Comparison of ENCODE assay signal across 1 cellular context in the genomic region with DNA sequence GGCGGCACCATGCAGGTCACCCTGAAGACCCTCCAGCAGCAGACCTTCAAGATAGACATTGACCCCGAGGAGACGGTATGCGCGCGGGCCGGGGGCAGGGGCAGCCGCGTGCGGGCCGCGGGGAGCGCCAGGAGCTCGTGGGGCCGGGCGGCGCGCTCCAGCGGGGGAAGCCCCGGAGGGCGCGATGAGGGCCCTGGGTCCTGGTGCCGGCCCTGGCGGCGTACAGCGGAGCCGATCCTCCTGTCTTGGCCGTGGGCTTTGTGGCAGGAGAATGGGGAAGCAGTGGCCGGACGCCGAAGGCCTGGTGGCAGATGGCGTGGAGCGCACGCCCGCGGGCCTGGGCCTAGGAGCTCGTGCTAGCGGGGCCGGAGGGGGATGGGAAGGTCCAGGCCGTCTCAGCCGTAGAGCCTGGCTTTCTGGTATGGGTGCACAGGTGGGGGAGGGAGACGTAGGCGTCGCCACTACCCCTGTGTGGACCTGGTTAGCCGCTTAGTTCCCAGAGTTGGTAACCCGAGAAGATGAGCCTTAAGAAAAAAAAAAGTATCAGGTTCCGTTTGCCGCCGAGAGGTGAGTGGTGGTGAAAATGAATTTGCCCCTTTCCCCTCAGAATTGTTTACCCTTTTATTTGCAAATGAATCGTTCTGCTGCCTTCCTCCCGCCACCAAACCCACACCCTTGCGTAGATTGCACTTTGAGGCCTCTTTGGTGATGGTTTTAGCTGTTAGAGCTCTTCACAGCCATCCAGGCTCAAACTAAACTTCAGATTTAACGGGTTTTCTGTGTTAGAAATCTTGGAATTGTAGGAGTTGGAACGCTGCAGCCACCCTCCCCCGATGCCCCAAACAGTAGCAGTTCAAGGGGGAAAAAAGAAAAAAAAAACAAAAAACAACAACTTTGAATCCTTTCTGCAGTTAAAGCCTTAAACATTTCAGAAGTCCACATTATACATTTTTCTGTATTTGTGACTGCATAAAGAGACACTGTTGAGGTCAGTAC.
TF ChIP-seq lines count a peak whose summit lies in the region.

No MANE protein-coding gene starts in this region.

TF ChIP-seq in HepG2, 621 proteins besides CTCF, POLR2A, EP300 and RAD21 (continued from another document and continues in another):
- TF ChIP-seq, protein P1, sequence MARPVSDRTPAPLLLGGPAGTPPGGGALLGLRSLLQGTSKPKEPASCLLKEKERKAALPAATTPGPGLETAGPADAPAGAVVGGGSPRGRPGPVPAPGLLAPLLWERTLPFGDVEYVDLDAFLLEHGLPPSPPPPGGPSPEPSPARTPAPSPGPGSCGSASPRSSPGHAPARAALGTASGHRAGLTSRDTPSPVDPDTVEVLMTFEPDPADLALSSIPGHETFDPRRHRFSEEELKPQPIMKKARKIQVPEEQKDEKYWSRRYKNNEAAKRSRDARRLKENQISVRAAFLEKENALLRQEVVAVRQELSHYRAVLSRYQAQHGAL (CRISPR knock-in tag; IDR thresholded peaks at IDR 0.05; ENCODE audit: not compliant biosample characterization) = no peak
- TF ChIP-seq CHCHD3 (CRISPR knock-in tag; IDR thresholded peaks at IDR 0.05) (no peak), THYN1 (CRISPR knock-in tag; IDR thresholded peaks at IDR 0.05; ENCODE audit: borderline replicate concordance, low read depth) (no peak), CCAR2 (optimal IDR thresholded peaks at IDR 0.05; ENCODE audit: low read depth, low read length) (no peak), ZNF367 (CRISPR knock-in tag; IDR thresholded peaks at IDR 0.05; ENCODE audit: borderline replicate concordance) (no peak), BORCS8-MEF2B (CRISPR knock-in tag; IDR thresholded peaks at IDR 0.05) (peak; percentile 36; the same call in 1 of the 2 replicates), ZNF891 (CRISPR knock-in tag; IDR thresholded peaks at IDR 0.05) (no peak; the same call in 1 of the 2 replicates), NFYB (CRISPR knock-in tag; IDR thresholded peaks at IDR 0.05) (no peak), ZFP37 (CRISPR knock-in tag; IDR thresholded peaks at IDR 0.05; ENCODE audit: borderline replicate concordance) (no peak), TOE1 (CRISPR knock-in tag; IDR thresholded peaks at IDR 0.05) (no peak), STAT5B (CRISPR knock-in tag; IDR thresholded peaks at IDR 0.05) (no peak), ISL2 (CRISPR knock-in tag; IDR thresholded peaks at IDR 0.05) (peak; percentile 34; the same call in 1 of the 2 replicates), ZNF547 (CRISPR knock-in tag; IDR thresholded peaks at IDR 0.05) (peak; percentile 2; the same call in 1 of the 2 replicates), SP1 (IDR thresholded peaks at IDR 0.05) (no peak), SP1 (CRISPR knock-in tag; IDR thresholded peaks at IDR 0.05) (no peak), ZNF337 (CRISPR knock-in tag; IDR thresholded peaks at IDR 0.05; ENCODE audit: borderline replicate concordance, low read depth) (no peak), CBFB (CRISPR knock-in tag; IDR thresholded peaks at IDR 0.05) (no peak), ZNF577 (CRISPR knock-in tag; IDR thresholded peaks at IDR 0.05; ENCODE audit: borderline replicate concordance, low read depth) (no peak), HMGA1 (CRISPR knock-in tag; conservative IDR thresholded peaks at IDR 0.05) (no peak), NFE2 (CRISPR knock-in tag; IDR thresholded peaks at IDR 0.05) (no peak), ETV5 (CRISPR knock-in tag; IDR thresholded peaks at IDR 0.05; ENCODE audit: borderline replicate concordance) (peak; percentile 31; the same call in 1 of the 2 replicates), FOXA1 (IDR thresholded peaks at IDR 0.05) (no peak), FOXA1 (CRISPR knock-in tag; IDR thresholded peaks at IDR 0.05) (no peak), FIP1L1 (IDR thresholded peaks at IDR 0.05; ENCODE audit: borderline replicate concordance, insufficient read depth, low read depth, low read length) (no peak)
- TF ChIP-seq, protein P2, sequence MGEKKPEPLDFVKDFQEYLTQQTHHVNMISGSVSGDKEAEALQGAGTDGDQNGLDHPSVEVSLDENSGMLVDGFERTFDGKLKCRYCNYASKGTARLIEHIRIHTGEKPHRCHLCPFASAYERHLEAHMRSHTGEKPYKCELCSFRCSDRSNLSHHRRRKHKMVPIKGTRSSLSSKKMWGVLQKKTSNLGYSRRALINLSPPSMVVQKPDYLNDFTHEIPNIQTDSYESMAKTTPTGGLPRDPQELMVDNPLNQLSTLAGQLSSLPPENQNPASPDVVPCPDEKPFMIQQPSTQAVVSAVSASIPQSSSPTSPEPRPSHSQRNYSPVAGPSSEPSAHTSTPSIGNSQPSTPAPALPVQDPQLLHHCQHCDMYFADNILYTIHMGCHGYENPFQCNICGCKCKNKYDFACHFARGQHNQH (CRISPR knock-in tag; IDR thresholded peaks at IDR 0.05) = no peak; the same call in 1 of the 2 replicates
- TF ChIP-seq, protein P3, sequence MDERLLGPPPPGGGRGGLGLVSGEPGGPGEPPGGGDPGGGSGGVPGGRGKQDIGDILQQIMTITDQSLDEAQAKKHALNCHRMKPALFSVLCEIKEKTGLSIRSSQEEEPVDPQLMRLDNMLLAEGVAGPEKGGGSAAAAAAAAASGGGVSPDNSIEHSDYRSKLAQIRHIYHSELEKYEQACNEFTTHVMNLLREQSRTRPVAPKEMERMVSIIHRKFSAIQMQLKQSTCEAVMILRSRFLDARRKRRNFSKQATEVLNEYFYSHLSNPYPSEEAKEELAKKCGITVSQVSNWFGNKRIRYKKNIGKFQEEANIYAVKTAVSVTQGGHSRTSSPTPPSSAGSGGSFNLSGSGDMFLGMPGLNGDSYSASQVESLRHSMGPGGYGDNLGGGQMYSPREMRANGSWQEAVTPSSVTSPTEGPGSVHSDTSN (CRISPR knock-in tag; IDR thresholded peaks at IDR 0.05) = no peak
- TF ChIP-seq, protein P4, sequence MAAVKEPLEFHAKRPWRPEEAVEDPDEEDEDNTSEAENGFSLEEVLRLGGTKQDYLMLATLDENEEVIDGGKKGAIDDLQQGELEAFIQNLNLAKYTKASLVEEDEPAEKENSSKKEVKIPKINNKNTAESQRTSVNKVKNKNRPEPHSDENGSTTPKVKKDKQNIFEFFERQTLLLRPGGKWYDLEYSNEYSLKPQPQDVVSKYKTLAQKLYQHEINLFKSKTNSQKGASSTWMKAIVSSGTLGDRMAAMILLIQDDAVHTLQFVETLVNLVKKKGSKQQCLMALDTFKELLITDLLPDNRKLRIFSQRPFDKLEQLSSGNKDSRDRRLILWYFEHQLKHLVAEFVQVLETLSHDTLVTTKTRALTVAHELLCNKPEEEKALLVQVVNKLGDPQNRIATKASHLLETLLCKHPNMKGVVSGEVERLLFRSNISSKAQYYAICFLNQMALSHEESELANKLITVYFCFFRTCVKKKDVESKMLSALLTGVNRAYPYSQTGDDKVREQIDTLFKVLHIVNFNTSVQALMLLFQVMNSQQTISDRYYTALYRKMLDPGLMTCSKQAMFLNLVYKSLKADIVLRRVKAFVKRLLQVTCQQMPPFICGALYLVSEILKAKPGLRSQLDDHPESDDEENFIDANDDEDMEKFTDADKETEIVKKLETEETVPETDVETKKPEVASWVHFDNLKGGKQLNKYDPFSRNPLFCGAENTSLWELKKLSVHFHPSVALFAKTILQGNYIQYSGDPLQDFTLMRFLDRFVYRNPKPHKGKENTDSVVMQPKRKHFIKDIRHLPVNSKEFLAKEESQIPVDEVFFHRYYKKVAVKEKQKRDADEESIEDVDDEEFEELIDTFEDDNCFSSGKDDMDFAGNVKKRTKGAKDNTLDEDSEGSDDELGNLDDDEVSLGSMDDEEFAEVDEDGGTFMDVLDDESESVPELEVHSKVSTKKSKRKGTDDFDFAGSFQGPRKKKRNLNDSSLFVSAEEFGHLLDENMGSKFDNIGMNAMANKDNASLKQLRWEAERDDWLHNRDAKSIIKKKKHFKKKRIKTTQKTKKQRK (IDR thresholded peaks at IDR 0.05; ENCODE audit: low read length) = no peak
- TF ChIP-seq, protein P5, sequence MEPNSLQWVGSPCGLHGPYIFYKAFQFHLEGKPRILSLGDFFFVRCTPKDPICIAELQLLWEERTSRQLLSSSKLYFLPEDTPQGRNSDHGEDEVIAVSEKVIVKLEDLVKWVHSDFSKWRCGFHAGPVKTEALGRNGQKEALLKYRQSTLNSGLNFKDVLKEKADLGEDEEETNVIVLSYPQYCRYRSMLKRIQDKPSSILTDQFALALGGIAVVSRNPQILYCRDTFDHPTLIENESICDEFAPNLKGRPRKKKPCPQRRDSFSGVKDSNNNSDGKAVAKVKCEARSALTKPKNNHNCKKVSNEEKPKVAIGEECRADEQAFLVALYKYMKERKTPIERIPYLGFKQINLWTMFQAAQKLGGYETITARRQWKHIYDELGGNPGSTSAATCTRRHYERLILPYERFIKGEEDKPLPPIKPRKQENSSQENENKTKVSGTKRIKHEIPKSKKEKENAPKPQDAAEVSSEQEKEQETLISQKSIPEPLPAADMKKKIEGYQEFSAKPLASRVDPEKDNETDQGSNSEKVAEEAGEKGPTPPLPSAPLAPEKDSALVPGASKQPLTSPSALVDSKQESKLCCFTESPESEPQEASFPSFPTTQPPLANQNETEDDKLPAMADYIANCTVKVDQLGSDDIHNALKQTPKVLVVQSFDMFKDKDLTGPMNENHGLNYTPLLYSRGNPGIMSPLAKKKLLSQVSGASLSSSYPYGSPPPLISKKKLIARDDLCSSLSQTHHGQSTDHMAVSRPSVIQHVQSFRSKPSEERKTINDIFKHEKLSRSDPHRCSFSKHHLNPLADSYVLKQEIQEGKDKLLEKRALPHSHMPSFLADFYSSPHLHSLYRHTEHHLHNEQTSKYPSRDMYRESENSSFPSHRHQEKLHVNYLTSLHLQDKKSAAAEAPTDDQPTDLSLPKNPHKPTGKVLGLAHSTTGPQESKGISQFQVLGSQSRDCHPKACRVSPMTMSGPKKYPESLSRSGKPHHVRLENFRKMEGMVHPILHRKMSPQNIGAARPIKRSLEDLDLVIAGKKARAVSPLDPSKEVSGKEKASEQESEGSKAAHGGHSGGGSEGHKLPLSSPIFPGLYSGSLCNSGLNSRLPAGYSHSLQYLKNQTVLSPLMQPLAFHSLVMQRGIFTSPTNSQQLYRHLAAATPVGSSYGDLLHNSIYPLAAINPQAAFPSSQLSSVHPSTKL (CRISPR knock-in tag; IDR thresholded peaks at IDR 0.05) = no peak
- TF ChIP-seq, protein P6, sequence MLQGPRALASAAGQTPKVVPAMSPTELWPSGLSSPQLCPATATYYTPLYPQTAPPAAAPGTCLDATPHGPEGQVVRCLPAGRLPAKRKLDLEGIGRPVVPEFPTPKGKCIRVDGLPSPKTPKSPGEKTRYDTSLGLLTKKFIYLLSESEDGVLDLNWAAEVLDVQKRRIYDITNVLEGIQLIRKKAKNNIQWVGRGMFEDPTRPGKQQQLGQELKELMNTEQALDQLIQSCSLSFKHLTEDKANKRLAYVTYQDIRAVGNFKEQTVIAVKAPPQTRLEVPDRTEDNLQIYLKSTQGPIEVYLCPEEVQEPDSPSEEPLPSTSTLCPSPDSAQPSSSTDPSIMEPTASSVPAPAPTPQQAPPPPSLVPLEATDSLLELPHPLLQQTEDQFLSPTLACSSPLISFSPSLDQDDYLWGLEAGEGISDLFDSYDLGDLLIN (CRISPR knock-in tag; IDR thresholded peaks at IDR 0.05; ENCODE audit: borderline replicate concordance) = no peak
- TF ChIP-seq, protein P7, sequence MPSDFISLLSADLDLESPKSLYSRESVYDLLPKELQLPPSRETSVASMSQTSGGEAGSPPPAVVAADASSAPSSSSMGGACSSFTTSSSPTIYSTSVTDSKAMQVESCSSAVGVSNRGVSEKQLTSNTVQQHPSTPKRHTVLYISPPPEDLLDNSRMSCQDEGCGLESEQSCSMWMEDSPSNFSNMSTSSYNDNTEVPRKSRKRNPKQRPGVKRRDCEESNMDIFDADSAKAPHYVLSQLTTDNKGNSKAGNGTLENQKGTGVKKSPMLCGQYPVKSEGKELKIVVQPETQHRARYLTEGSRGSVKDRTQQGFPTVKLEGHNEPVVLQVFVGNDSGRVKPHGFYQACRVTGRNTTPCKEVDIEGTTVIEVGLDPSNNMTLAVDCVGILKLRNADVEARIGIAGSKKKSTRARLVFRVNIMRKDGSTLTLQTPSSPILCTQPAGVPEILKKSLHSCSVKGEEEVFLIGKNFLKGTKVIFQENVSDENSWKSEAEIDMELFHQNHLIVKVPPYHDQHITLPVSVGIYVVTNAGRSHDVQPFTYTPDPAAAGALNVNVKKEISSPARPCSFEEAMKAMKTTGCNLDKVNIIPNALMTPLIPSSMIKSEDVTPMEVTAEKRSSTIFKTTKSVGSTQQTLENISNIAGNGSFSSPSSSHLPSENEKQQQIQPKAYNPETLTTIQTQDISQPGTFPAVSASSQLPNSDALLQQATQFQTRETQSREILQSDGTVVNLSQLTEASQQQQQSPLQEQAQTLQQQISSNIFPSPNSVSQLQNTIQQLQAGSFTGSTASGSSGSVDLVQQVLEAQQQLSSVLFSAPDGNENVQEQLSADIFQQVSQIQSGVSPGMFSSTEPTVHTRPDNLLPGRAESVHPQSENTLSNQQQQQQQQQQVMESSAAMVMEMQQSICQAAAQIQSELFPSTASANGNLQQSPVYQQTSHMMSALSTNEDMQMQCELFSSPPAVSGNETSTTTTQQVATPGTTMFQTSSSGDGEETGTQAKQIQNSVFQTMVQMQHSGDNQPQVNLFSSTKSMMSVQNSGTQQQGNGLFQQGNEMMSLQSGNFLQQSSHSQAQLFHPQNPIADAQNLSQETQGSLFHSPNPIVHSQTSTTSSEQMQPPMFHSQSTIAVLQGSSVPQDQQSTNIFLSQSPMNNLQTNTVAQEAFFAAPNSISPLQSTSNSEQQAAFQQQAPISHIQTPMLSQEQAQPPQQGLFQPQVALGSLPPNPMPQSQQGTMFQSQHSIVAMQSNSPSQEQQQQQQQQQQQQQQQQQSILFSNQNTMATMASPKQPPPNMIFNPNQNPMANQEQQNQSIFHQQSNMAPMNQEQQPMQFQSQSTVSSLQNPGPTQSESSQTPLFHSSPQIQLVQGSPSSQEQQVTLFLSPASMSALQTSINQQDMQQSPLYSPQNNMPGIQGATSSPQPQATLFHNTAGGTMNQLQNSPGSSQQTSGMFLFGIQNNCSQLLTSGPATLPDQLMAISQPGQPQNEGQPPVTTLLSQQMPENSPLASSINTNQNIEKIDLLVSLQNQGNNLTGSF (CRISPR knock-in tag; IDR thresholded peaks at IDR 0.05) = no peak
- TF ChIP-seq, protein P8, sequence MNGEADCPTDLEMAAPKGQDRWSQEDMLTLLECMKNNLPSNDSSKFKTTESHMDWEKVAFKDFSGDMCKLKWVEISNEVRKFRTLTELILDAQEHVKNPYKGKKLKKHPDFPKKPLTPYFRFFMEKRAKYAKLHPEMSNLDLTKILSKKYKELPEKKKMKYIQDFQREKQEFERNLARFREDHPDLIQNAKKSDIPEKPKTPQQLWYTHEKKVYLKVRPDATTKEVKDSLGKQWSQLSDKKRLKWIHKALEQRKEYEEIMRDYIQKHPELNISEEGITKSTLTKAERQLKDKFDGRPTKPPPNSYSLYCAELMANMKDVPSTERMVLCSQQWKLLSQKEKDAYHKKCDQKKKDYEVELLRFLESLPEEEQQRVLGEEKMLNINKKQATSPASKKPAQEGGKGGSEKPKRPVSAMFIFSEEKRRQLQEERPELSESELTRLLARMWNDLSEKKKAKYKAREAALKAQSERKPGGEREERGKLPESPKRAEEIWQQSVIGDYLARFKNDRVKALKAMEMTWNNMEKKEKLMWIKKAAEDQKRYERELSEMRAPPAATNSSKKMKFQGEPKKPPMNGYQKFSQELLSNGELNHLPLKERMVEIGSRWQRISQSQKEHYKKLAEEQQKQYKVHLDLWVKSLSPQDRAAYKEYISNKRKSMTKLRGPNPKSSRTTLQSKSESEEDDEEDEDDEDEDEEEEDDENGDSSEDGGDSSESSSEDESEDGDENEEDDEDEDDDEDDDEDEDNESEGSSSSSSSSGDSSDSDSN (CRISPR knock-in tag; IDR thresholded peaks at IDR 0.05) = peak; percentile 71; the same call in 1 of the 2 replicates
